ENCODE assay signal across 3 cellular contexts in the genomic region with DNA sequence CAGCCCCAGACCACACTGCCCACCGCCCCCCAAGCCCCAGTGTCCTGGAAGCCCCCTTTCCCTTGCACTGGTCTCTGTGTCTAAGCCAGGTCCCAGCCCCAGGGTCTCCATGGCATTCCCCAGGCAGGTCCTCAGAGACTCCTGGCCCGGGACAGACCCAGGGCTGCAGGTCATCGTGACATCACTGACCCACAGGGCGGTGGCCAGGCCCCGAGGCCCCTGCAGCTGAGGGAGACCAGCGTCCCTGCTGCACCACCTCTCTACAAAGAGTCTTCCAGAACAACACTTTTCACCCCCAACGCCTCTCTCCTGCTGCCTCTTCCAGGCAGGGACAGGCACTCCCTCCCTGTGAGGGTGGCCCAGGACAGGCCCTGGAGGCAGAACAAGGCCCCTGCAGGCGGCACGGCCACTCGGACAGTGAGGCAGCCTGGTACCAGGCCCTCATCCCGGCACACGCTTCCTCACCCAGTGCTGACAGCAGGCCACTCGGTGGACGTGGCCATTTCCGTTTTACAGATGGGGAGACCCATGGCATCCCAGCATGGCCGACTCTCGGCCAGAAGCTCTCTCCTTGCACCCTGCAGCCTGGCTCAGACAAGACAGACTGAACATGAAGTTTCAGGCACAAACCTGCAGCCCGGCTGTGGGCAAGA.
TF ChIP-seq lines count a peak whose summit lies in the region.

No MANE protein-coding gene starts in this region.

TF ChIP-seq in GM23338, 12 proteins besides CTCF, POLR2A, EP300 and RAD21 (continues in another document):
- TF ChIP-seq, protein P1, sequence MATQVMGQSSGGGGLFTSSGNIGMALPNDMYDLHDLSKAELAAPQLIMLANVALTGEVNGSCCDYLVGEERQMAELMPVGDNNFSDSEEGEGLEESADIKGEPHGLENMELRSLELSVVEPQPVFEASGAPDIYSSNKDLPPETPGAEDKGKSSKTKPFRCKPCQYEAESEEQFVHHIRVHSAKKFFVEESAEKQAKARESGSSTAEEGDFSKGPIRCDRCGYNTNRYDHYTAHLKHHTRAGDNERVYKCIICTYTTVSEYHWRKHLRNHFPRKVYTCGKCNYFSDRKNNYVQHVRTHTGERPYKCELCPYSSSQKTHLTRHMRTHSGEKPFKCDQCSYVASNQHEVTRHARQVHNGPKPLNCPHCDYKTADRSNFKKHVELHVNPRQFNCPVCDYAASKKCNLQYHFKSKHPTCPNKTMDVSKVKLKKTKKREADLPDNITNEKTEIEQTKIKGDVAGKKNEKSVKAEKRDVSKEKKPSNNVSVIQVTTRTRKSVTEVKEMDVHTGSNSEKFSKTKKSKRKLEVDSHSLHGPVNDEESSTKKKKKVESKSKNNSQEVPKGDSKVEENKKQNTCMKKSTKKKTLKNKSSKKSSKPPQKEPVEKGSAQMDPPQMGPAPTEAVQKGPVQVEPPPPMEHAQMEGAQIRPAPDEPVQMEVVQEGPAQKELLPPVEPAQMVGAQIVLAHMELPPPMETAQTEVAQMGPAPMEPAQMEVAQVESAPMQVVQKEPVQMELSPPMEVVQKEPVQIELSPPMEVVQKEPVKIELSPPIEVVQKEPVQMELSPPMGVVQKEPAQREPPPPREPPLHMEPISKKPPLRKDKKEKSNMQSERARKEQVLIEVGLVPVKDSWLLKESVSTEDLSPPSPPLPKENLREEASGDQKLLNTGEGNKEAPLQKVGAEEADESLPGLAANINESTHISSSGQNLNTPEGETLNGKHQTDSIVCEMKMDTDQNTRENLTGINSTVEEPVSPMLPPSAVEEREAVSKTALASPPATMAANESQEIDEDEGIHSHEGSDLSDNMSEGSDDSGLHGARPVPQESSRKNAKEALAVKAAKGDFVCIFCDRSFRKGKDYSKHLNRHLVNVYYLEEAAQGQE (IDR thresholded peaks at IDR 0.05; ENCODE audit: unreplicated experiment): no peak
- no peak for TF ChIP-seq JUNB (IDR thresholded peaks at IDR 0.05; ENCODE audit: unreplicated experiment)
- TF ChIP-seq NANOG (IDR thresholded peaks at IDR 0.05; ENCODE audit: borderline replicate concordance): no peak

TF ChIP-seq in IMR-90, 13 proteins besides CTCF, POLR2A, EP300 and RAD21:
- TF ChIP-seq MXI1 (IDR thresholded peaks at IDR 0.05; ENCODE audit: borderline replicate concordance, low read depth, low read length) (no peak), MAZ (IDR thresholded peaks at IDR 0.05; ENCODE audit: borderline replicate concordance, low read depth, low read length) (no peak), CEBPB (IDR thresholded peaks at IDR 0.05; ENCODE audit: low read depth, low read length) (no peak), NFE2L2 (IDR thresholded peaks at IDR 0.05; ENCODE audit: low read depth, low read length) (no peak), MAFK (IDR thresholded peaks at IDR 0.05; ENCODE audit: low read depth, low read length) (no peak), BHLHE40 (IDR thresholded peaks at IDR 0.05; ENCODE audit: low read depth, low read length) (no peak), RFX5 (IDR thresholded peaks at IDR 0.05; ENCODE audit: low read depth, low read length) (no peak), RCOR1 (IDR thresholded peaks at IDR 0.05; ENCODE audit: insufficient replicate concordance, low read length) (no peak), CHD1 (IDR thresholded peaks at IDR 0.05; ENCODE audit: low read depth, low read length) (no peak), FOS (IDR thresholded peaks at IDR 0.05; ENCODE audit: low read depth, low read length) (no peak), SMC3 (IDR thresholded peaks at IDR 0.05; ENCODE audit: low read depth, low read length) (no peak)
- TF ChIP-seq, protein P2, sequence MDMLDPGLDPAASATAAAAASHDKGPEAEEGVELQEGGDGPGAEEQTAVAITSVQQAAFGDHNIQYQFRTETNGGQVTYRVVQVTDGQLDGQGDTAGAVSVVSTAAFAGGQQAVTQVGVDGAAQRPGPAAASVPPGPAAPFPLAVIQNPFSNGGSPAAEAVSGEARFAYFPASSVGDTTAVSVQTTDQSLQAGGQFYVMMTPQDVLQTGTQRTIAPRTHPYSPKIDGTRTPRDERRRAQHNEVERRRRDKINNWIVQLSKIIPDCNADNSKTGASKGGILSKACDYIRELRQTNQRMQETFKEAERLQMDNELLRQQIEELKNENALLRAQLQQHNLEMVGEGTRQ (IDR thresholded peaks at IDR 0.05; ENCODE audit: low read depth, low read length): no peak
- TF ChIP-seq, protein P3, sequence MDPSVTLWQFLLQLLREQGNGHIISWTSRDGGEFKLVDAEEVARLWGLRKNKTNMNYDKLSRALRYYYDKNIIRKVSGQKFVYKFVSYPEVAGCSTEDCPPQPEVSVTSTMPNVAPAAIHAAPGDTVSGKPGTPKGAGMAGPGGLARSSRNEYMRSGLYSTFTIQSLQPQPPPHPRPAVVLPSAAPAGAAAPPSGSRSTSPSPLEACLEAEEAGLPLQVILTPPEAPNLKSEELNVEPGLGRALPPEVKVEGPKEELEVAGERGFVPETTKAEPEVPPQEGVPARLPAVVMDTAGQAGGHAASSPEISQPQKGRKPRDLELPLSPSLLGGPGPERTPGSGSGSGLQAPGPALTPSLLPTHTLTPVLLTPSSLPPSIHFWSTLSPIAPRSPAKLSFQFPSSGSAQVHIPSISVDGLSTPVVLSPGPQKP (IDR thresholded peaks at IDR 0.05; ENCODE audit: borderline replicate concordance, low read depth, low read length): no peak

TF ChIP-seq in H1, 55 proteins besides CTCF, POLR2A, EP300 and RAD21:
- TF ChIP-seq SUZ12 (IDR thresholded peaks at IDR 0.05; ENCODE audit: low read length): no peak
- TF ChIP-seq SIX5 (IDR thresholded peaks at IDR 0.05; ENCODE audit: low read depth, low read length): no peak
- TF ChIP-seq HDAC2 (IDR thresholded peaks at IDR 0.05; ENCODE audit: borderline replicate concordance in 1 of 2, low read depth in 2 of 2, low read length in 2 of 2): no peak
- no peak for TF ChIP-seq BACH1 (IDR thresholded peaks at IDR 0.05; ENCODE audit: low read length)
- no peak for TF ChIP-seq GTF2F1 (IDR thresholded peaks at IDR 0.05; ENCODE audit: borderline replicate concordance, low read depth, low read length)
- TF ChIP-seq CHD2 (IDR thresholded peaks at IDR 0.05; ENCODE audit: low read length): no peak
- TF ChIP-seq, protein P2 (IDR thresholded peaks at IDR 0.05; ENCODE audit: low read length): no peak
- no peak for TF ChIP-seq RBBP5 (IDR thresholded peaks at IDR 0.05; ENCODE audit: borderline replicate concordance, low read depth, low read length)
- TF ChIP-seq CEBPB (IDR thresholded peaks at IDR 0.05; ENCODE audit: low read depth, low read length): no peak
- TF ChIP-seq JUND (IDR thresholded peaks at IDR 0.05; ENCODE audit: low read length): no peak
- TF ChIP-seq MAFK (IDR thresholded peaks at IDR 0.05; ENCODE audit: low read depth, low read length): no peak
- TF ChIP-seq, protein P4, sequence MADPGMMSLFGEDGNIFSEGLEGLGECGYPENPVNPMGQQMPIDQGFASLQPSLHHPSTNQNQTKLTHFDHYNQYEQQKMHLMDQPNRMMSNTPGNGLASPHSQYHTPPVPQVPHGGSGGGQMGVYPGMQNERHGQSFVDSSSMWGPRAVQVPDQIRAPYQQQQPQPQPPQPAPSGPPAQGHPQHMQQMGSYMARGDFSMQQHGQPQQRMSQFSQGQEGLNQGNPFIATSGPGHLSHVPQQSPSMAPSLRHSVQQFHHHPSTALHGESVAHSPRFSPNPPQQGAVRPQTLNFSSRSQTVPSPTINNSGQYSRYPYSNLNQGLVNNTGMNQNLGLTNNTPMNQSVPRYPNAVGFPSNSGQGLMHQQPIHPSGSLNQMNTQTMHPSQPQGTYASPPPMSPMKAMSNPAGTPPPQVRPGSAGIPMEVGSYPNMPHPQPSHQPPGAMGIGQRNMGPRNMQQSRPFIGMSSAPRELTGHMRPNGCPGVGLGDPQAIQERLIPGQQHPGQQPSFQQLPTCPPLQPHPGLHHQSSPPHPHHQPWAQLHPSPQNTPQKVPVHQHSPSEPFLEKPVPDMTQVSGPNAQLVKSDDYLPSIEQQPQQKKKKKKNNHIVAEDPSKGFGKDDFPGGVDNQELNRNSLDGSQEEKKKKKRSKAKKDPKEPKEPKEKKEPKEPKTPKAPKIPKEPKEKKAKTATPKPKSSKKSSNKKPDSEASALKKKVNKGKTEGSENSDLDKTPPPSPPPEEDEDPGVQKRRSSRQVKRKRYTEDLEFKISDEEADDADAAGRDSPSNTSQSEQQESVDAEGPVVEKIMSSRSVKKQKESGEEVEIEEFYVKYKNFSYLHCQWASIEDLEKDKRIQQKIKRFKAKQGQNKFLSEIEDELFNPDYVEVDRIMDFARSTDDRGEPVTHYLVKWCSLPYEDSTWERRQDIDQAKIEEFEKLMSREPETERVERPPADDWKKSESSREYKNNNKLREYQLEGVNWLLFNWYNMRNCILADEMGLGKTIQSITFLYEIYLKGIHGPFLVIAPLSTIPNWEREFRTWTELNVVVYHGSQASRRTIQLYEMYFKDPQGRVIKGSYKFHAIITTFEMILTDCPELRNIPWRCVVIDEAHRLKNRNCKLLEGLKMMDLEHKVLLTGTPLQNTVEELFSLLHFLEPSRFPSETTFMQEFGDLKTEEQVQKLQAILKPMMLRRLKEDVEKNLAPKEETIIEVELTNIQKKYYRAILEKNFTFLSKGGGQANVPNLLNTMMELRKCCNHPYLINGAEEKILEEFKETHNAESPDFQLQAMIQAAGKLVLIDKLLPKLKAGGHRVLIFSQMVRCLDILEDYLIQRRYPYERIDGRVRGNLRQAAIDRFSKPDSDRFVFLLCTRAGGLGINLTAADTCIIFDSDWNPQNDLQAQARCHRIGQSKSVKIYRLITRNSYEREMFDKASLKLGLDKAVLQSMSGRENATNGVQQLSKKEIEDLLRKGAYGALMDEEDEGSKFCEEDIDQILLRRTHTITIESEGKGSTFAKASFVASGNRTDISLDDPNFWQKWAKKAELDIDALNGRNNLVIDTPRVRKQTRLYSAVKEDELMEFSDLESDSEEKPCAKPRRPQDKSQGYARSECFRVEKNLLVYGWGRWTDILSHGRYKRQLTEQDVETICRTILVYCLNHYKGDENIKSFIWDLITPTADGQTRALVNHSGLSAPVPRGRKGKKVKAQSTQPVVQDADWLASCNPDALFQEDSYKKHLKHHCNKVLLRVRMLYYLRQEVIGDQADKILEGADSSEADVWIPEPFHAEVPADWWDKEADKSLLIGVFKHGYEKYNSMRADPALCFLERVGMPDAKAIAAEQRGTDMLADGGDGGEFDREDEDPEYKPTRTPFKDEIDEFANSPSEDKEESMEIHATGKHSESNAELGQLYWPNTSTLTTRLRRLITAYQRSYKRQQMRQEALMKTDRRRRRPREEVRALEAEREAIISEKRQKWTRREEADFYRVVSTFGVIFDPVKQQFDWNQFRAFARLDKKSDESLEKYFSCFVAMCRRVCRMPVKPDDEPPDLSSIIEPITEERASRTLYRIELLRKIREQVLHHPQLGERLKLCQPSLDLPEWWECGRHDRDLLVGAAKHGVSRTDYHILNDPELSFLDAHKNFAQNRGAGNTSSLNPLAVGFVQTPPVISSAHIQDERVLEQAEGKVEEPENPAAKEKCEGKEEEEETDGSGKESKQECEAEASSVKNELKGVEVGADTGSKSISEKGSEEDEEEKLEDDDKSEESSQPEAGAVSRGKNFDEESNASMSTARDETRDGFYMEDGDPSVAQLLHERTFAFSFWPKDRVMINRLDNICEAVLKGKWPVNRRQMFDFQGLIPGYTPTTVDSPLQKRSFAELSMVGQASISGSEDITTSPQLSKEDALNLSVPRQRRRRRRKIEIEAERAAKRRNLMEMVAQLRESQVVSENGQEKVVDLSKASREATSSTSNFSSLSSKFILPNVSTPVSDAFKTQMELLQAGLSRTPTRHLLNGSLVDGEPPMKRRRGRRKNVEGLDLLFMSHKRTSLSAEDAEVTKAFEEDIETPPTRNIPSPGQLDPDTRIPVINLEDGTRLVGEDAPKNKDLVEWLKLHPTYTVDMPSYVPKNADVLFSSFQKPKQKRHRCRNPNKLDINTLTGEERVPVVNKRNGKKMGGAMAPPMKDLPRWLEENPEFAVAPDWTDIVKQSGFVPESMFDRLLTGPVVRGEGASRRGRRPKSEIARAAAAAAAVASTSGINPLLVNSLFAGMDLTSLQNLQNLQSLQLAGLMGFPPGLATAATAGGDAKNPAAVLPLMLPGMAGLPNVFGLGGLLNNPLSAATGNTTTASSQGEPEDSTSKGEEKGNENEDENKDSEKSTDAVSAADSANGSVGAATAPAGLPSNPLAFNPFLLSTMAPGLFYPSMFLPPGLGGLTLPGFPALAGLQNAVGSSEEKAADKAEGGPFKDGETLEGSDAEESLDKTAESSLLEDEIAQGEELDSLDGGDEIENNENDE (IDR thresholded peaks at IDR 0.05; ENCODE audit: insufficient replicate concordance, low read length): no peak
- no peak for TF ChIP-seq NANOG (IDR thresholded peaks at IDR 0.05; ENCODE audit: insufficient read depth, low read depth, low read length, poor library complexity, severe bottlenecking)
- TF ChIP-seq RNF2 (IDR thresholded peaks at IDR 0.05; ENCODE audit: borderline replicate concordance, low read depth, low read length, missing control alignments, poor library complexity, severe bottlenecking): no peak
- no peak for TF ChIP-seq KDM1A (IDR thresholded peaks at IDR 0.05; ENCODE audit: borderline replicate concordance, low read length)
- no peak for TF ChIP-seq RXRA (IDR thresholded peaks at IDR 0.05; ENCODE audit: insufficient read depth, low read depth, low read length)
- no peak for TF ChIP-seq SIN3A (conservative IDR thresholded peaks at IDR 0.05 in 1 of 2, IDR thresholded peaks at IDR 0.05 in 1 of 2; ENCODE audit: low read depth in 1 of 2, low read length in 2 of 2)
